Comparison of ENCODE assay signal across 14 cellular contexts in the genomic region with DNA sequence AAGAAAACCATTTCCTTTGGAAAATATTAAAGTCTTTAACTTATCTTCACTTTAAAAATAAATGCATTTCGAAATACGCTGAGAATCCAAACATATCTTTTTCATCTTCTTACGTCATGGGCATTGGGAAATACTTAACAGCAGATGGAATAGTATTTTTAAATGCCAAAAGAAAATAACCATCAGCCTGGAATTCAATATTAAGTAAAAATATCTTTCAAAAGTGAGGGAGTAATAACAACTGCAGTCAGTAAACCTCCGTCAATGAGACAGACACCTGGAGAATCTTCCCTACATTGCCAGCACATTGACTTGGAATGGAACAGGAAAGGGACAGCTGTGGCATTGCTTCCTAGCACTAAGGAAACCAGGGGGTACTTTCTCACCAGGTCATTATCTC.
"Had no signal": no experiment of that assay in that cellular context is flagged by ENCODE, and none has a peak within 500 bp of the region (broad histone marks: within the 10 kb centered on the region; RNA-seq: fewer than 3 reads in every experiment).

No MANE protein-coding gene starts in this region.

- H3K4me1 ChIP-seq: esophagus squamous epithelium, lower lobe of right lung, prostate gland, right lobe of liver, suprapubic skin had no signal

- H3K4me3 ChIP-seq: esophagus squamous epithelium, lower lobe of right lung, prostate gland, right lobe of liver, suprapubic skin, upper lobe of right lung had no signal

- H3K27me3 ChIP-seq: right lobe of liver, suprapubic skin, upper lobe of right lung had no signal

- H3K27ac ChIP-seq: esophagus squamous epithelium, lower lobe of right lung, prostate gland, right lobe of liver, suprapubic skin, upper lobe of right lung had no signal

- H3K9me3 ChIP-seq: esophagus squamous epithelium, lower lobe of right lung, prostate gland, right lobe of liver, suprapubic skin, upper lobe of right lung had no signal

- DNase-seq: activated CD4-positive, alpha-beta T cell treated with anti-CD3 and anti-CD28 coated beads for 48 hours; anterior cingulate cortex; esophagus squamous epithelium; hypothalamus; lower lobe of right lung; midbrain; naive B cell; right lobe of liver; stimulated activated CD4-positive, alpha-beta T cell treated with anti-CD3 and anti-CD28 coated beads, Interleukin-12 subunit alpha, Interleukin-12 subunit beta, amount 100 ng/mL, for 4 hours; stimulated activated naive CD4-positive, alpha-beta T cell treated with Interleukin-2 at 50 U/mL for 16 hours; T-cell; upper lobe of right lung had no signal

- H3K36me3 ChIP-seq: esophagus squamous epithelium, lower lobe of right lung, prostate gland, right lobe of liver, suprapubic skin, upper lobe of right lung had no signal
